ENCODE assay signal across 27 cellular contexts in genomic region chr2:165801176-165801575, GRCh38.
"Had no signal": no experiment of that assay in that cellular context is flagged by ENCODE, and none has a peak within 500 bp of the region (broad histone marks: within the 10 kb centered on the region; RNA-seq: fewer than 3 reads in every experiment).

No MANE protein-coding gene starts in this region.

- DNase-seq: activated CD4-positive, alpha-beta memory T cell treated with anti-CD3 and anti-CD28 coated beads, Interleukin-2, amount 10 ng/mL, durations not matched to agents 7 days and 5 days; activated CD4-positive, alpha-beta T cell treated with anti-CD3 and anti-CD28 coated beads for 1 hour; activated CD4-positive, alpha-beta T cell treated with anti-CD3 and anti-CD28 coated beads for 4 hours; activated CD4-positive, alpha-beta T cell treated with anti-CD3 and anti-CD28 coated beads, Interleukin-2, amount 10 ng/mL, durations not matched to agents 7 days and 5 days; activated CD4-positive, alpha-beta T cell treated with anti-CD3 and anti-CD28 coated beads, Interleukin-2, amount 50 U/mL, for 4 hours; activated CD8-positive, alpha-beta memory T cell treated with anti-CD3 and anti-CD28 coated beads, Interleukin-2, amount 50 U/mL, for 48 hours; activated gamma-delta T cell; activated naive CD4-positive, alpha-beta T cell; activated naive CD4-positive, alpha-beta T cell treated with anti-CD3 and anti-CD28 coated beads, Interleukin-2, amount 50 U/mL, for 16 hours; activated T-cell treated with anti-CD3 and anti-CD28 coated beads for 4 hours; activated T-cell treated with anti-CD3 and anti-CD28 coated beads, Interleukin-2, amount 50 U/mL, for 24 hours; activated T-cell treated with anti-CD3 and anti-CD28 coated beads, Interleukin-2, amount 50 U/mL, for 72 hours; amniotic stem cell; anterior cingulate cortex; brain microvascular endothelial cell; dorsolateral prefrontal cortex; effector memory CD4-positive, alpha-beta T cell; endodermal cell; erythroblast; foreskin keratinocyte; gastrocnemius medialis; heart right ventricle; T-helper 2 cell had no signal

- H3K27me3 ChIP-seq: brain microvascular endothelial cell, dorsolateral prefrontal cortex, esophagus muscularis mucosa, foreskin keratinocyte, heart right ventricle had no signal

- H3K4me1 ChIP-seq: esophagus muscularis mucosa, foreskin keratinocyte, gastrocnemius medialis, heart right ventricle had no signal

- H3K9me3 ChIP-seq: esophagus muscularis mucosa, gastrocnemius medialis, heart right ventricle had no signal

- H3K36me3 ChIP-seq: brain microvascular endothelial cell, esophagus muscularis mucosa, gastrocnemius medialis, heart right ventricle had no signal

- FAIRE-seq: astrocyte, bronchial epithelial cell had no signal

- H3K4me3 ChIP-seq: coronary artery, dorsolateral prefrontal cortex, esophagus muscularis mucosa, gastrocnemius medialis, heart right ventricle had no signal

- H3K27ac ChIP-seq: brain microvascular endothelial cell, coronary artery, dorsolateral prefrontal cortex, esophagus muscularis mucosa, foreskin keratinocyte, gastrocnemius medialis, heart right ventricle had no signal
